Comparison of ENCODE assay signal across 21 cellular contexts in genomic region chr17:80328620-80329380, GRCh38.
DNase-seq lines count a peak whose midpoint lies in the region; ATAC-seq, FAIRE-seq and TF ChIP-seq lines count a peak whose summit lies in the region.
"Had no signal": no experiment of that assay in that cellular context is flagged by ENCODE, and none has a peak within 500 bp of the region (broad histone marks: within the 10 kb centered on the region; RNA-seq: fewer than 3 reads in every experiment).

No MANE protein-coding gene starts in this region.

- no peaks in the 10 kb centered on the region for H3K27me3 Mint-ChIP-seq in T-helper 1 cell treated with Interleukin-12 subunit alpha and Interleukin-12 subunit beta and Interleukin-4 antibody, amounts not matched to agents 30 μg/mL and 1 μg/mL, for 36 hours (ENCODE audit: low read depth)
- H3K27me3 Mint-ChIP-seq in activated naive CD8-positive, alpha-beta T cell: no peaks in the 10 kb centered on the region
- H3K27me3 Mint-ChIP-seq in natural killer cell (ENCODE audit: low read depth in 2 of 2): no peaks in the 10 kb centered on the region
- H3K27me3 Mint-ChIP-seq: naive B cell had no signal

- CTCF ChIA-PET in HEK293 (lab: Yijun Ruan, JAX): no interaction called here

- no peaks in the 10 kb centered on the region for H3K9me3 Mint-ChIP-seq in T-helper 1 cell treated with Interleukin-12 subunit alpha and Interleukin-12 subunit beta and Interleukin-4 antibody, amounts not matched to agents 30 μg/mL and 1 μg/mL, for 36 hours
- no peaks in the 10 kb centered on the region for H3K9me3 Mint-ChIP-seq in activated naive CD8-positive, alpha-beta T cell (ENCODE audit: low read depth)
- no peaks in the 10 kb centered on the region for H3K9me3 Mint-ChIP-seq in natural killer cell
- H3K9me3 Mint-ChIP-seq: naive B cell had no signal

- ATAC-seq in natural killer cell: no peak
- no peak for ATAC-seq in HG03520 (IDR thresholded peaks at IDR 0.05; ENCODE audit: unreplicated experiment)

- H3K36me3 ChIP-seq in HEK293 (ENCODE audit: control insufficient read depth in 2 of 2, insufficient read depth in 1 of 2, low read length in 2 of 2): peaks cover 17 to 82% of the 10 kb centered on the region in 2 experiments

- POLR2A ChIA-PET in HEK293 (lab: Yijun Ruan, JAX): interaction anchor here (0.7 kb wide), 1 partner anchor 123 kb away, joined by 3 read pairs; no protein-coding TSS in a partner anchor

- peaks cover 48% of the 10 kb centered on the region for H3K4me1 Mint-ChIP-seq in T-helper 1 cell treated with Interleukin-12 subunit alpha and Interleukin-12 subunit beta and Interleukin-4 antibody, amounts not matched to agents 30 μg/mL and 1 μg/mL, for 36 hours (ENCODE audit: low read depth)
- H3K4me1 Mint-ChIP-seq in activated naive CD8-positive, alpha-beta T cell (ENCODE audit: low read depth): peaks cover 2% of the 10 kb centered on the region
- peaks cover 0 to 28% of the 10 kb centered on the region in 2 donors for H3K4me1 Mint-ChIP-seq in natural killer cell
- H3K4me1 Mint-ChIP-seq: naive B cell had no signal

- no peak overlapping the region for H3K27ac ChIP-seq in HEK293 (ENCODE audit: extremely low read depth, low read depth, low read length)
- H3K27ac ChIP-seq: BLaER1 treated with 17β-estradiol and CSF1 and Interleukin-3, amounts not matched to agents 10 nM and 100 nM; PC-9; psoas muscle; SK-N-MC; tibial nerve had no signal

- no peak overlapping the region for H3K4me3 Mint-ChIP-seq in T-helper 1 cell treated with Interleukin-12 subunit alpha and Interleukin-12 subunit beta and Interleukin-4 antibody, amounts not matched to agents 30 μg/mL and 1 μg/mL, for 36 hours
- no peak overlapping the region for H3K4me3 Mint-ChIP-seq in activated naive CD8-positive, alpha-beta T cell
- no peak overlapping the region for H3K4me3 Mint-ChIP-seq in natural killer cell

- TF ChIP-seq CTCF in HEK293 (tag by site-specific recombination; IDR thresholded peaks at IDR 0.05): no peak
- no peak for TF ChIP-seq CTCF in natural killer cell (IDR thresholded peaks at IDR 0.05)

- FAIRE-seq in HTR-8/SVneo (lab: Jason Lieb, UNC): no peak
- FAIRE-seq: bronchial epithelial cell had no signal

- intact Hi-C loops in natural killer cell (cut with micrococcal nuclease): no loop called here

- H3K4me1 ChIP-seq in HEK293 (ENCODE audit: control insufficient read depth, insufficient read depth, low read length): no peaks in the 10 kb centered on the region
- H3K4me1 ChIP-seq: psoas muscle, tibial nerve had no signal

- H3K27ac Mint-ChIP-seq in T-helper 1 cell treated with Interleukin-12 subunit alpha and Interleukin-12 subunit beta and Interleukin-4 antibody, amounts not matched to agents 30 μg/mL and 1 μg/mL, for 36 hours: peak overlapping the region; percentile 67
- peak overlapping the region; percentile 71 for H3K27ac Mint-ChIP-seq in activated naive CD8-positive, alpha-beta T cell
- peak overlapping the region; percentile 21 to 66 for H3K27ac Mint-ChIP-seq in natural killer cell

- peaks cover 88% of the 10 kb centered on the region for H3K36me3 Mint-ChIP-seq in T-helper 1 cell treated with Interleukin-12 subunit alpha and Interleukin-12 subunit beta and Interleukin-4 antibody, amounts not matched to agents 30 μg/mL and 1 μg/mL, for 36 hours (ENCODE audit: low read depth)
- H3K36me3 Mint-ChIP-seq in activated naive CD8-positive, alpha-beta T cell: peaks cover 8% of the 10 kb centered on the region
- H3K36me3 Mint-ChIP-seq in natural killer cell: peaks cover 35% of the 10 kb centered on the region

- DNase-seq in T-helper 1 cell (no peak), natural killer cell (no peak), HTR-8/SVneo (ENCODE audit: insufficient read length, low spot score) (no peak), AG08395 (ENCODE audit: low spot score) (no peak)
- DNase-seq: DMS53; effector CD8-positive, alpha-beta T cell; GOT3; islet precursor cell; naive B cell; NCI-H1092 treated with DMSO at 0.1 percent for 48 hours; NCI-H748 treated with DMSO at 0.1 percent for 48 hours; PC-9 had no signal

- H3K9me3 ChIP-seq in HEK293 (ENCODE audit: control insufficient read depth, insufficient read depth, low read depth, low read length): no peaks in the 10 kb centered on the region
- H3K9me3 ChIP-seq: BLaER1 treated with 17β-estradiol and CSF1 and Interleukin-3, amounts not matched to agents 10 nM and 100 nM; psoas muscle; tibial nerve had no signal

- no peak overlapping the region for H3K4me3 ChIP-seq in HEK293 (ENCODE audit: low read depth, low read length)
- H3K4me3 ChIP-seq: BLaER1 treated with 17β-estradiol and CSF1 and Interleukin-3, amounts not matched to agents 10 nM and 100 nM; PC-9; psoas muscle; SK-N-MC; tibial nerve had no signal

TF ChIP-seq in HEK293, 187 proteins besides CTCF, POLR2A, EP300 and RAD21:
- TF ChIP-seq, protein P1, sequence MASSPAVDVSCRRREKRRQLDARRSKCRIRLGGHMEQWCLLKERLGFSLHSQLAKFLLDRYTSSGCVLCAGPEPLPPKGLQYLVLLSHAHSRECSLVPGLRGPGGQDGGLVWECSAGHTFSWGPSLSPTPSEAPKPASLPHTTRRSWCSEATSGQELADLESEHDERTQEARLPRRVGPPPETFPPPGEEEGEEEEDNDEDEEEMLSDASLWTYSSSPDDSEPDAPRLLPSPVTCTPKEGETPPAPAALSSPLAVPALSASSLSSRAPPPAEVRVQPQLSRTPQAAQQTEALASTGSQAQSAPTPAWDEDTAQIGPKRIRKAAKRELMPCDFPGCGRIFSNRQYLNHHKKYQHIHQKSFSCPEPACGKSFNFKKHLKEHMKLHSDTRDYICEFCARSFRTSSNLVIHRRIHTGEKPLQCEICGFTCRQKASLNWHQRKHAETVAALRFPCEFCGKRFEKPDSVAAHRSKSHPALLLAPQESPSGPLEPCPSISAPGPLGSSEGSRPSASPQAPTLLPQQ (tag by site-specific recombination; IDR thresholded peaks at IDR 0.05): no peak
- no peak for TF ChIP-seq ZNF514 (tag by site-specific recombination; IDR thresholded peaks at IDR 0.05)
- TF ChIP-seq SCRT2 (tag by site-specific recombination; IDR thresholded peaks at IDR 0.05): peak; percentile 55; the same call in 1 of the 2 replicates
- TF ChIP-seq ZFP37 (tag by site-specific recombination; IDR thresholded peaks at IDR 0.05): no peak
- no peak for TF ChIP-seq BCL11B (tag by site-specific recombination; IDR thresholded peaks at IDR 0.05; ENCODE audit: low read depth)
- TF ChIP-seq ZNF664 (tag by site-specific recombination; IDR thresholded peaks at IDR 0.05): no peak
- TF ChIP-seq ZNF138 (tag by site-specific recombination; IDR thresholded peaks at IDR 0.05; ENCODE audit: borderline replicate concordance): no peak
- TF ChIP-seq MEIS1 (CRISPR knock-in tag; IDR thresholded peaks at IDR 0.05; ENCODE audit: borderline replicate concordance): no peak
